ENCODE assay signal across 40 cellular contexts in the genomic region with DNA sequence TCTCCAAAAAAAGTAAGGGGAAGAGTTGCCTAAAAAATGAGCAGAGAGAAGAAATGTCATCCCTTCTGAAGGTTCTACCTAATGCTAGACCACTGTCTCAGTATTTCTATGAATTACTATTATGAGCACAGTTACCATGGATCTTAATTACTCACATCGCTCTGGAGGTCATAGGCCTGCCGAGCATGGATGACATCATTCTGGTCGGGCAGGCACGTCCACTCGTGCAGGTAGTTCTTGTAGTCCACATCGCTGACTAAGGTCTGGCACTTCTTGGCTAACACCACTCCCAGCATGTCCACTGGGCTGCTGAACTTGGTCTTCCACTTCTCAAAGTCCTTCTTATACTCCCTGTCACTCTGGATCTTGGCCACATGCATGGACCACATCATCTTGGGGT.
"Had no signal": no experiment of that assay in that cellular context is flagged by ENCODE, and none has a peak within 500 bp of the region (broad histone marks: within the 10 kb centered on the region; RNA-seq: fewer than 3 reads in every experiment).

No MANE protein-coding gene starts in this region.

- DNase-seq: activated CD4-positive, alpha-beta memory T cell treated with anti-CD3 and anti-CD28 coated beads, Interleukin-2, amount 10 ng/mL, durations not matched to agents 7 days and 5 days; activated CD4-positive, alpha-beta T cell treated with anti-CD3 and anti-CD28 coated beads for 1 hour; activated CD4-positive, alpha-beta T cell treated with anti-CD3 and anti-CD28 coated beads for 48 hours; activated CD4-positive, CD25-positive, alpha-beta regulatory T cell; activated CD8-positive, alpha-beta memory T cell treated with anti-CD3 and anti-CD28 coated beads for 24 hours; activated CD8-positive, alpha-beta memory T cell treated with anti-CD3 and anti-CD28 coated beads, Interleukin-2, amount 10 ng/mL, durations not matched to agents 7 days and 5 days; activated CD8-positive, alpha-beta memory T cell treated with anti-CD3 and anti-CD28 coated beads, Interleukin-2, amount 50 U/mL, for 48 hours; activated effector memory CD4-positive, alpha-beta T cell treated with anti-CD3 and anti-CD28 coated beads, Interleukin-2, amount 50 U/mL, for 16 hours; activated naive CD4-positive, alpha-beta T cell; activated naive CD4-positive, alpha-beta T cell treated with anti-CD3 and anti-CD28 coated beads, Interleukin-2, amount 50 U/mL, for 16 hours; activated naive CD8-positive, alpha-beta T cell treated with anti-CD3 and anti-CD28 coated beads for 36 hours; activated T-cell treated with anti-CD3 and anti-CD28 coated beads, Interleukin-2, amount 50 U/mL, for 1 hour; activated T-cell treated with anti-CD3 and anti-CD28 coated beads, Interleukin-2, amount 50 U/mL, for 72 hours; amniotic stem cell; aorta; cerebellar nuclear complex; MM.1S; NCI-H1092 treated with DMSO at 0.1 percent for 48 hours; NCI-H1417; NCI-H146; NCI-H187 treated with DMSO at 0.1 percent for 48 hours; NCI-H2081; NCI-H2171 treated with DMSO at 0.1 percent for 48 hours; NCI-H226; NCI-H446 treated with DMSO at 0.1 percent for 48 hours; NCI-H524; NCI-H69; NK-92 treated with Interleukin-12 subunit alpha and Interleukin-12 subunit beta, amount 100 ng/mL, for 24 hours; PC-3; Peyer's patch; SIG-M5; T-cell; T-helper 2 cell; T-helper 9 cell; WERI-Rb-1 had no signal

- H3K9me3 ChIP-seq: Peyer's patch had no signal

- H3K27me3 ChIP-seq: Peyer's patch had no signal

- H3K9ac ChIP-seq: KMS-11 had no signal

- ATAC-seq: activated CD8-positive, alpha-beta memory T cell treated with anti-CD3 and anti-CD28 coated beads, Interleukin-2, amount 10 ng/mL, durations not matched to agents 7 days and 5 days; activated T-cell treated with anti-CD3 and anti-CD28 coated beads, Interleukin-2, amount 50 U/mL, for 72 hours; activated T-helper 17 cell treated with anti-CD3 and anti-CD28 coated beads, Interleukin-2, amount 50 U/mL, for 72 hours; PC-3; Right ventricle myocardium inferior; SK-N-SH treated with all-trans-retinoic acid at 6 μM for 48 hours; T-cell had no signal

- H3K4me3 ChIP-seq: Peyer's patch had no signal

- H3K4me2 ChIP-seq: KMS-11 had no signal

- H3K36me3 ChIP-seq: Peyer's patch, WERI-Rb-1 had no signal

- H3K27ac ChIP-seq: KMS-11, Peyer's patch, RWPE1, WERI-Rb-1 had no signal

- H3K4me1 ChIP-seq: Peyer's patch had no signal
